ENCODE assay signal across 9 cellular contexts in the genomic region with DNA sequence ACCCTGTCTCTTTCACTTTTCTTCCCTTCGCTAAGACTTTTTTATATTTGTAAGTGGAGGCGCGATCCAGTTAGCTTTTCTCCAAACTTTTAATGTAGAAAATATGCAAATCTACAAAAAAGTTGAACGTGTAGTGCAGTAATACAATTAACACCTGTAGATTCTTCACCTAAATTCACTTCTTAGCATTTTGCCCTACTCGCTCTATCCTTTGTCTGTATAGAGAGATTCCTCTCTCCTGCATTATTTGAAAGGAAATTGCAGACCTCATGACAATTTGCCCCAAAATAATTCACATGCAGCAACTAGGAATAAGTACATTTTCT. TPM values are rescaled to one million over a fixed set of nuclear protein-coding genes. Genes with fewer than 3 reads are reported as not detected.
A peak's percentile ranks its signal among the peaks of the same experiment; 100 is the strongest.
DNase-seq lines count a peak whose midpoint lies in the region; ATAC-seq, FAIRE-seq and TF ChIP-seq lines count a peak whose summit lies in the region.
"Had no signal": no experiment of that assay in that cellular context is flagged by ENCODE, and none has a peak within 500 bp of the region (broad histone marks: within the 10 kb centered on the region; RNA-seq: fewer than 3 reads in every experiment).

No MANE protein-coding gene starts in this region.

- H3K4me2 ChIP-seq in SK-N-SH (peak overlapping the region; percentile 78), astrocyte (ENCODE audit: low read length) (peak overlapping the region; percentile 94), HepG2 (ENCODE audit: low read depth, low read length) (peak overlapping the region; percentile 93)

- TF ChIP-seq CTCF in SK-N-SH (IDR thresholded peaks at IDR 0.05), result no peak
- no peak for TF ChIP-seq CTCF in astrocyte (IDR thresholded peaks at IDR 0.05; ENCODE audit: insufficient read depth, low read depth, low read length)
- TF ChIP-seq CTCF in HepG2 (CRISPR knock-in tag; IDR thresholded peaks at IDR 0.05), result no peak

- WGBS in SK-N-SH (ENCODE audit: low lambda C conversion rate), result 23% methylated on average over 5 of the region's 5 CpGs
- 5% methylated on average over 5 of the region's 5 CpGs for WGBS in HepG2 (ENCODE audit: low lambda C conversion rate)

- H2AFZ ChIP-seq in SK-N-SH (ENCODE audit: low read depth) (peak overlapping the region; percentile 94; the same call in 1 of the 2 replicates), astrocyte (ENCODE audit: low read depth, low read length) (peak overlapping the region; percentile 91), HepG2 (ENCODE audit: low read length) (peak overlapping the region; percentile 17)

- no peak for TF ChIP-seq POLR2A in HepG2 (IDR thresholded peaks at IDR 0.05; ENCODE audit: insufficient read depth in 1 of 2, low read depth in 2 of 2, low read length in 2 of 2)

- DNase-seq in SK-N-SH, result no peak
- no peak for DNase-seq in astrocyte (ENCODE audit: low read depth)
- DNase-seq in HepG2 (ENCODE audit: low spot score), result no peak
- DNase-seq in NCI-H774 (lab: John Stamatoyannopoulos, UW), result no peak
- no peak for DNase-seq in substantia nigra (lab: John Stamatoyannopoulos, UW)
- DNase-seq: NCI-H2081 had no signal

- H3K9me3 ChIP-seq in SK-N-SH, result no peaks in the 10 kb centered on the region
- H3K9me3 ChIP-seq in astrocyte (ENCODE audit: insufficient read depth, low read depth, low read length), result no peaks in the 10 kb centered on the region
- no peaks in the 10 kb centered on the region for H3K9me3 ChIP-seq in HepG2 (ENCODE audit: low read length)
- no peaks in the 10 kb centered on the region for H3K9me3 ChIP-seq in subcutaneous abdominal adipose tissue (ENCODE audit: control insufficient read depth in 5 of 5, low read length in 5 of 5)

- H3K36me3 ChIP-seq in SK-N-SH (replicated peaks in 1 of 2; ENCODE audit: control insufficient read depth in 1 of 2, insufficient read depth in 2 of 2, low read length in 1 of 2), result no peaks in the 10 kb centered on the region
- no peaks in the 10 kb centered on the region for H3K36me3 ChIP-seq in astrocyte (ENCODE audit: insufficient read depth, low read length)
- H3K36me3 ChIP-seq in HepG2 (replicated peaks in 1 of 2; ENCODE audit: control insufficient read depth in 1 of 2, insufficient read depth in 2 of 2, low read length in 2 of 2), result no peaks in the 10 kb centered on the region
- H3K36me3 ChIP-seq in subcutaneous abdominal adipose tissue (ENCODE audit: control insufficient read depth in 5 of 5, insufficient read depth in 5 of 5, low read length in 5 of 5), result no peaks in the 10 kb centered on the region

- H3K27me3 Mint-ChIP-seq in astrocyte (ENCODE audit: low read depth, unreplicated experiment), result no peaks in the 10 kb centered on the region

- H4K20me1 ChIP-seq in SK-N-SH (ENCODE audit: insufficient read depth) (no peaks in the 10 kb centered on the region), astrocyte (ENCODE audit: insufficient read depth, low read length) (no peaks in the 10 kb centered on the region), HepG2 (ENCODE audit: insufficient read depth, low read length) (no peaks in the 10 kb centered on the region)

- H3K27ac Mint-ChIP-seq in astrocyte (ENCODE audit: unreplicated experiment), result peak overlapping the region; percentile 48

- POLR2A ChIA-PET in SK-N-SH (lab: Yijun Ruan, JAX) (interaction anchor here (1.4 kb wide), 1 partner anchor 90 kb away, joined by 6 read pairs; a partner anchor contains a TSS), HepG2 (lab: Yijun Ruan, JAX) (interaction anchor here (0.7 to 2.0 kb wide), 4 partner anchors 14 to 90 kb away, joined by 3 to 13 read pairs (median 4); a partner anchor contains a TSS)

- FAIRE-seq in astrocyte (lab: Jason Lieb, UNC) (no peak), HepG2 (lab: Jason Lieb, UNC) (no peak)

- BruUV-seq in HepG2 (replicated peaks; lab: Mats Ljungman, UMichigan), result no TSS peak

- CTCF ChIA-PET in SK-N-SH (lab: Yijun Ruan, JAX), result interaction anchor here (1.0 to 1.4 kb wide), 4 partner anchors 18 to 128 kb away, joined by 3 read pairs; no protein-coding TSS in a partner anchor
- CTCF ChIA-PET in HepG2 (lab: Yijun Ruan, JAX; ENCODE audit: low intra/inter-chr PET ratio, low total read pairs), result no interaction called here

- H3K27ac ChIP-seq in SK-N-SH (ENCODE audit: low read depth in 2 of 2, low read length in 1 of 2) (no peak overlapping the region), astrocyte (ENCODE audit: low read depth, low read length) (no peak overlapping the region), HepG2 (ENCODE audit: extremely low read length, insufficient read depth, low read length) (no peak overlapping the region), subcutaneous abdominal adipose tissue (ENCODE audit: low read depth, low read length) (no peak overlapping the region), substantia nigra (ENCODE audit: low read depth, low read length, poor library complexity, severe bottlenecking) (no peak overlapping the region)

- no peaks in the 10 kb centered on the region for H3K9me3 Mint-ChIP-seq in astrocyte (ENCODE audit: unreplicated experiment)

- H3F3A ChIP-seq in SK-N-SH (replicated peaks; ENCODE audit: insufficient read depth), result no peaks in the 10 kb centered on the region

- H3K36me3 Mint-ChIP-seq in astrocyte (ENCODE audit: low read depth, unreplicated experiment), result no peaks in the 10 kb centered on the region

- no peaks in the 10 kb centered on the region for H3K9me2 ChIP-seq in SK-N-SH

- H3K79me2 ChIP-seq in SK-N-SH (ENCODE audit: insufficient read depth) (no peaks in the 10 kb centered on the region), astrocyte (ENCODE audit: insufficient read depth, low read length) (no peaks in the 10 kb centered on the region), HepG2 (ENCODE audit: insufficient read depth, low read length) (no peaks in the 10 kb centered on the region)

- H3K4me1 Mint-ChIP-seq in astrocyte (ENCODE audit: low read depth, unreplicated experiment), result peaks cover 13% of the 10 kb centered on the region

- TF ChIP-seq EP300 in SK-N-SH (IDR thresholded peaks at IDR 0.05; ENCODE audit: borderline replicate concordance in 1 of 2, low read depth in 1 of 2, low read length in 1 of 2) (no peak), HepG2 (IDR thresholded peaks at IDR 0.05; ENCODE audit: low read depth in 2 of 2, low read length in 2 of 2) (no peak), HepG2 (CRISPR knock-in tag; IDR thresholded peaks at IDR 0.05; ENCODE audit: borderline replicate concordance) (no peak)

- no peak; the same call in 2 of the 3 replicates for ATAC-seq in SK-N-SH treated with all-trans-retinoic acid at 6 μM for 48 hours
- ATAC-seq in HepG2, result no peak
- ATAC-seq in GM18870 (IDR thresholded peaks at IDR 0.05; ENCODE audit: unreplicated experiment), result no peak

- H3K27me3 ChIP-seq in SK-N-SH (ENCODE audit: insufficient read depth) (no peaks in the 10 kb centered on the region), astrocyte (ENCODE audit: insufficient read depth, low read length) (no peaks in the 10 kb centered on the region), HepG2 (ENCODE audit: control insufficient read depth in 1 of 2, insufficient read depth in 2 of 2, low read length in 2 of 2) (peaks cover 0 to 10% of the 10 kb centered on the region in 2 experiments; a peak in 1 of 5 replicates), subcutaneous abdominal adipose tissue (ENCODE audit: control insufficient read depth in 5 of 5, insufficient read depth in 4 of 5, low read length in 5 of 5) (no peaks in the 10 kb centered on the region)

- in situ Hi-C loops in HepG2 (cut with HindIII; ENCODE audit: extremely low pct_ligation_motif_present, low pct_unique_long_range_greater_than_20kb), result no loop called here

- H3K4me3 Mint-ChIP-seq in astrocyte (ENCODE audit: unreplicated experiment), result peak overlapping the region; percentile 92

- H3K4me3 ChIP-seq in SK-N-SH (ENCODE audit: low read depth in 2 of 2, low read length in 1 of 2) (peak overlapping the region; percentile 58 to 63), astrocyte (ENCODE audit: insufficient read depth, low read depth, low read length) (peak overlapping the region; percentile 71), HepG2 (replicated peaks in 1 of 3; ENCODE audit: insufficient read depth in 1 of 3, low read depth in 2 of 3, low read length in 3 of 3) (peak overlapping the region; percentile 56 to 69 (median 60)), subcutaneous abdominal adipose tissue (ENCODE audit: low read depth in 1 of 5, low read length in 5 of 5) (peak overlapping the region; percentile 64 to 74 (median 70))

- intact Hi-C loops in HepG2 (cut with micrococcal nuclease; ENCODE audit: unreplicated experiment), result no loop called here

- H3K4me1 ChIP-seq in SK-N-SH (ENCODE audit: control insufficient read depth in 1 of 2, insufficient read depth in 2 of 2, low read depth in 1 of 2, low read length in 1 of 2), result peaks cover 0 to 9% of the 10 kb centered on the region in 2 experiments; a peak in 2 of 4 replicates
- H3K4me1 ChIP-seq in astrocyte (ENCODE audit: insufficient read depth, low read length), result peaks cover 18% of the 10 kb centered on the region
- peaks cover 51% of the 10 kb centered on the region for H3K4me1 ChIP-seq in HepG2 (ENCODE audit: insufficient read depth, low read length)
- peaks cover 2 to 30% (median 24%) of the 10 kb centered on the region in 5 donors for H3K4me1 ChIP-seq in subcutaneous abdominal adipose tissue (ENCODE audit: control insufficient read depth in 5 of 5, insufficient read depth in 5 of 5, low read length in 5 of 5)

- TF ChIP-seq RAD21 in SK-N-SH (IDR thresholded peaks at IDR 0.05; ENCODE audit: low read length) (no peak), HepG2 (CRISPR knock-in tag; IDR thresholded peaks at IDR 0.05) (no peak)

- H3K9ac ChIP-seq in SK-N-SH (no peak overlapping the region; the same call in 1 of the 2 replicates), astrocyte (ENCODE audit: low read length) (peak overlapping the region; percentile 67), HepG2 (ENCODE audit: insufficient read depth, low read depth, low read length) (peak overlapping the region; percentile 24; the same call in 1 of the 2 replicates), subcutaneous abdominal adipose tissue (ENCODE audit: low read length in 5 of 5) (peak overlapping the region in 4 of 5 donors; percentile 51 to 61 (median 58))

RNA-seq across cellular contexts. Expression of a gene that starts 21.4 kb away (rescaled TPM):
- polyA plus RNA-seq in SK-N-SH (2012; rRNA removed) (0.81 and 1.3 TPM in 2 replicates), HepG2 (2011; rRNA removed) (0.50 and 0.52 TPM in 2 replicates)
- polyA plus RNA-seq in SK-N-SH (2012; cell fraction: cytosol; rRNA removed), result 1.4 TPM in 2 replicates
- polyA plus RNA-seq in SK-N-SH (2012; cell fraction: nucleus; rRNA removed), result 1.5 and 2.2 TPM in 2 replicates
- total RNA-seq in astrocyte (1.9 and 3.3 TPM in 2 replicates), HepG2 (2016; rRNA removed; fragmentation: Illumina TruSeq; extraction: Trizol) (1.1 and 2.0 TPM in 2 replicates)
- total RNA-seq in HepG2 (2016; cell fraction: cytosol; rRNA removed; fragmentation: Illumina TruSeq; extraction: Trizol; ENCODE audit: low read depth), result 0.18 and 0.30 TPM in 2 replicates
- 1.0 and 1.9 TPM in 2 replicates for total RNA-seq in HepG2 (2016; cell fraction: insoluble cytoplasmic fraction; rRNA removed; fragmentation: Illumina TruSeq; extraction: Trizol)
- total RNA-seq in HepG2 (2016; cell fraction: membrane; rRNA removed; fragmentation: Illumina TruSeq; extraction: Trizol), result 0.80 and 0.90 TPM in 2 replicates
- 1.7 and 1.9 TPM in 2 replicates for total RNA-seq in HepG2 (2016; cell fraction: nucleus; rRNA removed; fragmentation: Illumina TruSeq; extraction: Trizol)
- polyA plus RNA-seq in HepG2 (2011; cell fraction: cytosol; rRNA removed), result 0.40 and 0.44 TPM in 2 replicates
- 0.58 and 0.78 TPM in 2 replicates for polyA plus RNA-seq in HepG2 (2011; cell fraction: nucleus; rRNA removed)
- polyA plus RNA-seq in HepG2 (2012), result 2.3 and 3.4 TPM in 2 replicates
- polyA plus RNA-seq in HepG2 (2016; cell fraction: cytosol; fragmentation: Illumina TruSeq; extraction: Trizol; ENCODE audit: low read depth), result 0.40 and 0.57 TPM in 2 replicates
- polyA plus RNA-seq in HepG2 (2016; cell fraction: insoluble cytoplasmic fraction; fragmentation: Illumina TruSeq; extraction: Trizol; ENCODE audit: low read depth), result 1.9 and 2.0 TPM in 2 replicates
- 1.1 and 1.7 TPM in 2 replicates for polyA plus RNA-seq in HepG2 (2016; cell fraction: membrane; fragmentation: Illumina TruSeq; extraction: Trizol; ENCODE audit: low read depth)
- 4.0 and 4.8 TPM in 2 replicates for polyA plus RNA-seq in HepG2 (2016; cell fraction: nucleus; fragmentation: Illumina TruSeq; extraction: Trizol; ENCODE audit: insufficient read depth, low read depth)
- polyA minus RNA-seq in HepG2 (2011; rRNA and poly(A)+ RNA removed; ENCODE audit: low replicate concordance), result 0.14 and 0.47 TPM in 2 replicates
- 0.49 TPM in 1 of 2 replicates, not detected in the other for polyA minus RNA-seq in HepG2 (2011; cell fraction: cytosol; rRNA and poly(A)+ RNA removed)
- 1.2 and 1.4 TPM in 2 replicates for polyA minus RNA-seq in HepG2 (2011; cell fraction: nucleus; rRNA and poly(A)+ RNA removed)

RNA-seq across cellular contexts. Expression of a gene that starts 35.7 kb away (rescaled TPM):
- polyA plus RNA-seq in SK-N-SH (2012; rRNA removed), result 9.8 and 17.4 TPM in 2 replicates
- 5.6 and 6.2 TPM in 2 replicates for polyA plus RNA-seq in SK-N-SH (2012; cell fraction: cytosol; rRNA removed)
- polyA plus RNA-seq in SK-N-SH (2012; cell fraction: nucleus; rRNA removed), result 29.9 and 71.5 TPM in 2 replicates
- 29.2 and 30.8 TPM in 2 replicates for total RNA-seq in astrocyte
- 31.6 and 38.6 TPM in 2 replicates for total RNA-seq in HepG2 (2016; rRNA removed; fragmentation: Illumina TruSeq; extraction: Trizol)
- total RNA-seq in HepG2 (2016; cell fraction: cytosol; rRNA removed; fragmentation: Illumina TruSeq; extraction: Trizol; ENCODE audit: low read depth), result 8.0 and 9.2 TPM in 2 replicates
- total RNA-seq in HepG2 (2016; cell fraction: insoluble cytoplasmic fraction; rRNA removed; fragmentation: Illumina TruSeq; extraction: Trizol), result 31.4 and 36.8 TPM in 2 replicates
- total RNA-seq in HepG2 (2016; cell fraction: membrane; rRNA removed; fragmentation: Illumina TruSeq; extraction: Trizol), result 8.3 and 9.6 TPM in 2 replicates
- 80.5 and 84.8 TPM in 2 replicates for total RNA-seq in HepG2 (2016; cell fraction: nucleus; rRNA removed; fragmentation: Illumina TruSeq; extraction: Trizol)
- 54.1 and 69.5 TPM in 2 replicates for polyA plus RNA-seq in HepG2 (2011; rRNA removed)
- polyA plus RNA-seq in HepG2 (2011; cell fraction: cytosol; rRNA removed), result 5.2 and 8.6 TPM in 2 replicates
- polyA plus RNA-seq in HepG2 (2011; cell fraction: nucleus; rRNA removed), result 164 and 215 TPM in 2 replicates
- polyA plus RNA-seq in HepG2 (2012), result 40.0 and 44.5 TPM in 2 replicates
- 0.36 and 0.45 TPM in 2 replicates for polyA plus RNA-seq in HepG2 (2016; cell fraction: cytosol; fragmentation: Illumina TruSeq; extraction: Trizol; ENCODE audit: low read depth)
- 13.0 and 14.0 TPM in 2 replicates for polyA plus RNA-seq in HepG2 (2016; cell fraction: insoluble cytoplasmic fraction; fragmentation: Illumina TruSeq; extraction: Trizol; ENCODE audit: low read depth)
- 1.2 and 1.5 TPM in 2 replicates for polyA plus RNA-seq in HepG2 (2016; cell fraction: membrane; fragmentation: Illumina TruSeq; extraction: Trizol; ENCODE audit: low read depth)
- 97.2 and 103 TPM in 2 replicates for polyA plus RNA-seq in HepG2 (2016; cell fraction: nucleus; fragmentation: Illumina TruSeq; extraction: Trizol; ENCODE audit: insufficient read depth, low read depth)
- 26.6 and 41.6 TPM in 2 replicates for polyA minus RNA-seq in HepG2 (2011; rRNA and poly(A)+ RNA removed; ENCODE audit: low replicate concordance)
- polyA minus RNA-seq in HepG2 (2011; cell fraction: cytosol; rRNA and poly(A)+ RNA removed), result 18.0 and 18.8 TPM in 2 replicates
- 224 and 265 TPM in 2 replicates for polyA minus RNA-seq in HepG2 (2011; cell fraction: nucleus; rRNA and poly(A)+ RNA removed)

Comparison
In these comparisons a context has a peak if more than half of its experiments do, and no peak if none do; other contexts are left out.
1. H2AFZ ChIP-seq: peak in every context shown above with its lines; median percentile 94 in SK-N-SH; 91 in astrocyte; 17 in HepG2.